Comparison of ENCODE assay signal across 8 cellular contexts in the genomic region with DNA sequence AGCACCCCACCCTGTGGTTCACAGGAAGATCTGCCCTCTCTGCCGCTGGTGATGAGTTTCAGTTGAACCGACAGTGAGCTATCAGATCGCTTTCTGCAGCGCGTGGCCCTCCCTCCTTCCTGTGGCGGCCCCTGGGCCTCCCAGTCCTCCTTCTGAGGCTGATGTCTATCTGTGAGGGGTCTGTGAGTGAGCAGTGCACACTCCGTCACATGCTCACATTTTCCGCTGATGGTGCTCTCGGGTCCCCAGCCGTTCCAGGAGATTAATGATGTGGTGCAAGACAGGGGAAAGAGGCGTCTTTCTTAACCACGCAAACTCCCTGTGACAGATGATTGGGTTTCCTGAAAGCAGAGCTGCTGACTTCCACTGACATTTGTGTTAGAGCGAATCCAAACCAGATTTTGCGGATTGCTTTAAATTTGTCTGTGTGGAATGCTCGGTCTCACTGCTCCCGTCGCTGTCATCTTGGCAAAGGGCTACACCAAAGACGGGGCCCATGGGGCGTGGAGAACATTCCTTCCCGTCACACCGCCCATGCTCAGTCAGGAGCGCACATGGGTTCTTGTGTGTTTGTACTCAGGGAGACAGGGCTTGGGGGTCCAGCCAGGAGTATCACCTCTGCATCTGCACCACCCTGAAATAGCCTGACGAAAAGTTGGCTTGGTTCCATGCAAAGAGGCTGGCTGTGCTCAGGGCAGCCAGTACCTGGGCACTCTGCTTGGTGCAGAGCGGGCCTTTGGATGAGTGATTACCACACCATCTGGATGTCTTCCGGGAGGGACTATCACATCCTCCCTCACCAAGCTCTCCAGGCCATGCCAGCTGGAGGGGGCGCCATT.
A peak's percentile ranks its signal among the peaks of the same experiment; 100 is the strongest.
DNase-seq lines count a peak whose midpoint lies in the region; ATAC-seq lines count a peak whose summit lies in the region.

No MANE protein-coding gene starts in this region.

- H3K4me1 Mint-ChIP-seq in activated naive CD4-positive, alpha-beta T cell treated with anti-CD3 and anti-CD28 coated beads, Interleukin-2, amount 10 ng/mL, durations not matched to agents 7 days and 5 days = peaks cover 7% of the 10 kb centered on the region

- H3K9me3 Mint-ChIP-seq in activated naive CD4-positive, alpha-beta T cell treated with anti-CD3 and anti-CD28 coated beads, Interleukin-2, amount 10 ng/mL, durations not matched to agents 7 days and 5 days = peaks cover 27% of the 10 kb centered on the region

- no peak overlapping the region for H3K27ac Mint-ChIP-seq in activated naive CD4-positive, alpha-beta T cell treated with anti-CD3 and anti-CD28 coated beads, Interleukin-2, amount 10 ng/mL, durations not matched to agents 7 days and 5 days

- DNase-seq in activated naive CD4-positive, alpha-beta T cell treated with anti-CD3 and anti-CD28 coated beads, Interleukin-2, amount 10 ng/mL, durations not matched to agents 7 days and 5 days = peak; percentile 27
- DNase-seq in activated naive CD4-positive, alpha-beta T cell treated with anti-CD3 and anti-CD28 coated beads, Interleukin-2, amount 50 U/mL, for 16 hours = no peak
- DNase-seq in activated CD8-positive, alpha-beta memory T cell treated with anti-CD3 and anti-CD28 coated beads, Interleukin-2, amount 50 U/mL, for 48 hours = peak; percentile 74
- DNase-seq in hepatic stellate cell (ENCODE audit: low spot score) = peak; percentile 82
- DNase-seq in stimulated activated CD4-positive, alpha-beta T cell treated with anti-CD3 and anti-CD28 coated beads, Interleukin-4, amount 100 ng/mL, for 48 hours (ENCODE audit: low read depth in 2 of 2) = peak; percentile 19 to 22
- DNase-seq in NCI-H748 treated with DMSO at 0.1 percent for 48 hours (lab: John Stamatoyannopoulos, UW) = no peak
- no peak for DNase-seq in midbrain (lab: John Stamatoyannopoulos, UW)

- no peaks in the 10 kb centered on the region for H3K36me3 Mint-ChIP-seq in activated naive CD4-positive, alpha-beta T cell treated with anti-CD3 and anti-CD28 coated beads, Interleukin-2, amount 10 ng/mL, durations not matched to agents 7 days and 5 days

- peak; percentile 80 for ATAC-seq in HG03378 (IDR thresholded peaks at IDR 0.05; ENCODE audit: unreplicated experiment)

- peaks cover 24% of the 10 kb centered on the region for H3K27me3 Mint-ChIP-seq in activated naive CD4-positive, alpha-beta T cell treated with anti-CD3 and anti-CD28 coated beads, Interleukin-2, amount 10 ng/mL, durations not matched to agents 7 days and 5 days

- CTCF ChIA-PET in activated naive CD4-positive, alpha-beta T cell treated with anti-CD3 and anti-CD28 coated beads, Interleukin-2, amount 10 ng/mL, durations not matched to agents 7 days and 5 days (lab: Charles Lee) = no interaction called here

- H3K4me3 Mint-ChIP-seq in activated naive CD4-positive, alpha-beta T cell treated with anti-CD3 and anti-CD28 coated beads, Interleukin-2, amount 10 ng/mL, durations not matched to agents 7 days and 5 days = no peak overlapping the region

Comparison
In these comparisons a context has a peak if more than half of its experiments do, and no peak if none do; other contexts are left out.
1. DNase-seq: peak in activated naive CD4-positive, alpha-beta T cell treated with anti-CD3 and anti-CD28 coated beads, Interleukin-2, amount 10 ng/mL, durations not matched to agents 7 days and 5 days (single experiment), activated CD8-positive, alpha-beta memory T cell treated with anti-CD3 and anti-CD28 coated beads, Interleukin-2, amount 50 U/mL, for 48 hours (single experiment), hepatic stellate cell (single experiment) and stimulated activated CD4-positive, alpha-beta T cell treated with anti-CD3 and anti-CD28 coated beads, Interleukin-4, amount 100 ng/mL, for 48 hours (2 of 2); none in activated naive CD4-positive, alpha-beta T cell treated with anti-CD3 and anti-CD28 coated beads, Interleukin-2, amount 50 U/mL, for 16 hours (single experiment), NCI-H748 treated with DMSO at 0.1 percent for 48 hours (single experiment) and midbrain (single experiment).